8 cellular contexts compared by ENCODE assay signal in the genomic region with DNA sequence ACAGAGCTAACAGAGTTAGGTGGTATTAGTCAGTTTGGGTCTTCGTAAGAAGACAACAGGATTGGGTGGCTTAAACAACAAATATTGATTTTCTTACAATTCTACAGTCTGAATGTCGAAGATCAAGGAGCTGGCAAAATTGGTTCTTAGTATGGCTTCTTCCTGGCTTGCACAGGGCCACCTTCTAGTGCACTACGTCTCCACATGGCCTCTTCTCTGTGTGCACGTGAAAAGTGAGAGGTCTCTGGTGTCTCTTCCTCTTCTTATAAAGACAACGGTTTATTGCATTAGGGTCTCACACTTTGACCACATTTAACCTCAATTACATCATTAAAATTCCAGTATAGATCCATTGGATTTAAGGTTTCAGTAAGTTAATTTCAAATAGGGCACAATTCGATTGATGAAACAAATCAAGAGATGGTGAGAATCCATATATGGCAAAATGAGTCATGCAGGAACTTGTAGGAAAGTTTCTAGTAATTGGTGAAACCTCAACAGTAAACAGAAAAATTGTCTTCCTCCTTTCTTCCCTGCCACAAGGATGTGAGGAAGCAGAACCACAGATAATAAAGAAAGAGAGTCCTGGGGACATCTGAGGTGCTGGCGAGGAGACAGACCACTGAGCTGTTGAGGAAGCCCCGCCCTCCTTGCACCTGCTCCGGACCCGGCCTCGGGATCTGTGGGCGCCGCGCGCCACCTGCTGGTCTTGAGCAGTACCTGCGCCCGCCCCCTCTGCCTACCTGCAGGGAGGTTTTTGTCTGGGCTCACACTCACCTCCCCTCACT.
DNase-seq lines count a peak whose midpoint lies in the region; ATAC-seq and TF ChIP-seq lines count a peak whose summit lies in the region.

No MANE protein-coding gene starts in this region.

- H3K9me3 ChIP-seq in CD4-positive, CD25-positive, alpha-beta regulatory T cell (ENCODE audit: control insufficient read depth in 2 of 2, low read length in 2 of 2) = no peaks in the 10 kb centered on the region
- H3K9me3 ChIP-seq in WERI-Rb-1 (ENCODE audit: severe bottlenecking) = no peaks in the 10 kb centered on the region

- H3K36me3 ChIP-seq in CD4-positive, CD25-positive, alpha-beta regulatory T cell (ENCODE audit: control insufficient read depth, insufficient read depth, low read length) = no peaks in the 10 kb centered on the region
- H3K36me3 ChIP-seq in WERI-Rb-1 = no peaks in the 10 kb centered on the region

- peak; percentile 87 for TF ChIP-seq CTCF in WERI-Rb-1 (IDR thresholded peaks at IDR 0.05; ENCODE audit: low read depth, low read length)

- H3K4me1 Mint-ChIP-seq in CD4-positive, CD25-positive, alpha-beta regulatory T cell = peaks cover 0 to 16% (median 2%) of the 10 kb centered on the region in 4 donors

- H3K4me3 Mint-ChIP-seq in CD4-positive, CD25-positive, alpha-beta regulatory T cell = peak overlapping the region in 2 of 4 donors; percentile 44 to 82

- peak; percentile 51 to 80 (median 59) for DNase-seq in CD4-positive, CD25-positive, alpha-beta regulatory T cell
- DNase-seq in NCI-H1105 treated with DMSO at 0.1 percent for 48 hours (lab: John Stamatoyannopoulos, UW) (peak; percentile 83), WERI-Rb-1 (peak; percentile 70), pons (ENCODE audit: low spot score) (peak; percentile 4), superior temporal gyrus (ENCODE audit: extremely low spot score) (no peak)
- DNase-seq in central memory CD4-positive, alpha-beta T cell = peak; percentile 70

- peaks cover 0 to 5% (median 0%) of the 10 kb centered on the region in 7 donors for H3K9me3 Mint-ChIP-seq in CD4-positive, CD25-positive, alpha-beta regulatory T cell

- no peak overlapping the region for H3K4me3 ChIP-seq in CD4-positive, CD25-positive, alpha-beta regulatory T cell (ENCODE audit: low read depth, low read length)
- H3K4me3 ChIP-seq in WERI-Rb-1 (ENCODE audit: low read depth, low read length) = no peak overlapping the region

- H3K27ac ChIP-seq in CD4-positive, CD25-positive, alpha-beta regulatory T cell (ENCODE audit: insufficient read depth, low read length, poor library complexity, severe bottlenecking) = no peak overlapping the region
- no peak overlapping the region for H3K27ac ChIP-seq in WERI-Rb-1

- ATAC-seq in CD4-positive, CD25-positive, alpha-beta regulatory T cell (ENCODE audit: low read depth in 2 of 2) = peak; percentile 79 to 87
- ATAC-seq in GM19397 (IDR thresholded peaks at IDR 0.05; ENCODE audit: unreplicated experiment) (peak; percentile 64), GM21515 (IDR thresholded peaks at IDR 0.05; ENCODE audit: unreplicated experiment) (no peak)

- peaks cover 8% of the 10 kb centered on the region for H3K4me1 ChIP-seq in CD4-positive, CD25-positive, alpha-beta regulatory T cell (ENCODE audit: control insufficient read depth, insufficient read depth, low read length, poor library complexity, severe bottlenecking)

- H3K27me3 ChIP-seq in CD4-positive, CD25-positive, alpha-beta regulatory T cell (ENCODE audit: control insufficient read depth, insufficient read depth, low read length) = no peaks in the 10 kb centered on the region
- H3K27me3 ChIP-seq in WERI-Rb-1 (ENCODE audit: insufficient read depth, low read depth, severe bottlenecking) = peaks cover 18% of the 10 kb centered on the region

- H3K27me3 Mint-ChIP-seq in CD4-positive, CD25-positive, alpha-beta regulatory T cell = peaks cover 18% of the 10 kb centered on the region

- H3K36me3 Mint-ChIP-seq in CD4-positive, CD25-positive, alpha-beta regulatory T cell = no peaks in the 10 kb centered on the region

- peak overlapping the region in 2 of 3 donors; percentile 12 to 43 for H3K27ac Mint-ChIP-seq in CD4-positive, CD25-positive, alpha-beta regulatory T cell
